ENCODE assay signal across 23 cellular contexts in genomic region chr2:234741976-234742375, GRCh38.
"Had no signal": no experiment of that assay in that cellular context is flagged by ENCODE, and none has a peak within 500 bp of the region (broad histone marks: within the 10 kb centered on the region; RNA-seq: fewer than 3 reads in every experiment).

No MANE protein-coding gene starts in this region.

- H3K4me1 Mint-ChIP-seq: activated CD4-positive, alpha-beta T cell treated with anti-CD3 and anti-CD28 coated beads for 36 hours had no signal

- H3K36me3 Mint-ChIP-seq: activated naive CD8-positive, alpha-beta T cell had no signal

- H3K4me3 ChIP-seq: adrenal gland, breast epithelium, heart right ventricle, mucosa of descending colon, prostate gland, thyroid gland had no signal

- H3K27ac Mint-ChIP-seq: activated CD4-positive, alpha-beta T cell treated with anti-CD3 and anti-CD28 coated beads for 36 hours; activated naive CD8-positive, alpha-beta T cell; activated T-helper 2 cell treated with anti-CD3 and anti-CD28 coated beads, Interferon-gamma antibody, Interleukin-2, Interleukin-4, amounts not matched to agents 10 μg/mL and 5 μg/mL and 100 μg/mL, durations not matched to agents 14 hours and 24 hours and 36 hours; dendritic cell treated with granulocyte-macrophage colony-stimulating factor and Interleukin-4, amounts not matched to agents 40 ng/mL and 50 ng/mL, for 4 days; stimulated activated naive CD8-positive, alpha-beta T cell treated with anti-CD3 and anti-CD28 coated beads, Interleukin-15, Interleukin-2, amounts not matched to agents 100 ng/mL and 50 ng/mL, for 24 hours; WTC11 had no signal

- DNase-seq: activated CD4-positive, alpha-beta T cell treated with anti-CD3 and anti-CD28 coated beads for 36 hours; activated CD4-positive, alpha-beta T cell treated with anti-CD3 and anti-CD28 coated beads, Interleukin-2, amount 50 U/mL, for 4 hours; activated CD8-positive, alpha-beta memory T cell treated with anti-CD3 and anti-CD28 coated beads, Interleukin-2, amount 50 U/mL, for 48 hours; activated naive CD4-positive, alpha-beta T cell; activated T-cell treated with anti-CD3 and anti-CD28 coated beads, Interleukin-2, amount 50 U/mL, for 4 hours; adrenal gland; effector CD8-positive, alpha-beta T cell; heart right ventricle; left colon; mesendoderm; mucosa of descending colon; occipital lobe; stimulated activated CD4-positive, alpha-beta T cell treated with anti-CD3 and anti-CD28 coated beads, Interleukin-1b, Interleukin-23, amount 100 ng/mL, for 48 hours; substantia nigra; thyroid gland had no signal

- H3K27me3 ChIP-seq: adrenal gland, breast epithelium, thyroid gland had no signal

- H3K4me1 ChIP-seq: adrenal gland, breast epithelium, heart right ventricle, prostate gland, thyroid gland had no signal

- H3K4me3 Mint-ChIP-seq: activated CD4-positive, alpha-beta T cell treated with anti-CD3 and anti-CD28 coated beads for 36 hours; activated naive CD8-positive, alpha-beta T cell; activated T-cell treated with anti-CD3 and anti-CD28 coated beads, Interleukin-2, amount 50 U/mL, for 4 hours; dendritic cell treated with granulocyte-macrophage colony-stimulating factor and Interleukin-4, amounts not matched to agents 40 ng/mL and 50 ng/mL, for 4 days; stimulated activated naive CD8-positive, alpha-beta T cell treated with anti-CD3 and anti-CD28 coated beads, Interleukin-15, Interleukin-2, amounts not matched to agents 100 ng/mL and 50 ng/mL, for 24 hours; WTC11 had no signal

- H3K9me3 Mint-ChIP-seq: activated T-cell treated with anti-CD3 and anti-CD28 coated beads, Interleukin-2, amount 50 U/mL, for 4 hours; activated T-helper 2 cell treated with anti-CD3 and anti-CD28 coated beads, Interferon-gamma antibody, Interleukin-2, Interleukin-4, amounts not matched to agents 10 μg/mL and 5 μg/mL and 100 μg/mL, durations not matched to agents 14 hours and 24 hours and 36 hours; stimulated activated naive CD8-positive, alpha-beta T cell treated with anti-CD3 and anti-CD28 coated beads, Interleukin-15, Interleukin-2, amounts not matched to agents 100 ng/mL and 50 ng/mL, for 24 hours had no signal

- H3K27ac ChIP-seq: adrenal gland, breast epithelium, prostate gland, thyroid gland had no signal

- ATAC-seq: activated CD4-positive, alpha-beta T cell treated with anti-CD3 and anti-CD28 coated beads for 36 hours; activated T-cell treated with anti-CD3 and anti-CD28 coated beads, Interleukin-2, amount 50 U/mL, for 4 hours; heart right ventricle; left colon; mucosa of descending colon; SK-N-SH treated with all-trans-retinoic acid at 6 μM for 48 hours; WTC11 had no signal

- H3K9me3 ChIP-seq: adrenal gland, mucosa of descending colon, prostate gland, thyroid gland had no signal

- H3K27me3 Mint-ChIP-seq: dendritic cell treated with granulocyte-macrophage colony-stimulating factor and Interleukin-4, amounts not matched to agents 40 ng/mL and 50 ng/mL, for 4 days had no signal

- H3K36me3 ChIP-seq: adrenal gland, breast epithelium, heart right ventricle, prostate gland, thyroid gland had no signal
